ENCODE assay signal across 13 cellular contexts in the genomic region with DNA sequence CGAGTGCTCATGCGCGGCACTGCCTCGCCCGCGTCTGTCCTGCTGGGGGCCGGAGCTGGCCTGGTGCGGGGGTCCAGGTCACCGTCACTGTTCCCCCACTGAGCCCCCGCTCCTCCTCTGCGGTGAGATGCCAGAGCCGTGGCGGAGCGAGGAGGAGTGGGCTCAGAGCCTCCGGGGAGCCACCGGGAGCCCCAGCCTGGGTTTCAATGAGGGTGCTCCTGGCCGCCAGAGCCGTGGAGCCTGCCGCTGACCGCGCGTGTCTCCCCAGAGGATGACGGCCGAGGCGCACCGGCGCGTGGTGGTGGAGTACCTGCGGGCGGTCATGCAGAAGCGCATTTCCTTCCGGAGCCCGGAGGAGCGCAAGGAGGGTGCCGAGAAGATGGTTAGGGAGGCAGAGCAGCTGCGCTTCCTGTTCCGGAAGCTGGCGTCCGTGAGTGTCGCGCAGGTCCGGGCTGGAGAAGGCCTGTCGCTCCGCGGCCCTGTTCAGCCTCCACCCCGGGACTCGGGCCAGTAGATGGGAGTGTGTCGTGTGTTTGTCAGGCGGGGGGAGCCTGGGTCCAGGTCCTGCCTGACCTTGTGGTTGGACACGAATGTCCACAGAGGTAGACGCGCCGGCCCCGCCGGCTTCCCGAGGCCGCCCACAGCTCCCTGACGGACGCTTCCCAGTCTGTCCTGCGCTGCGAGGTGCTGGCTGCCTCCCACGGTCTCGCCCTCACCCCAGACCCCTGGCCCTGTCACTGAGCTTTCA. TPM values are rescaled to one million over a fixed set of nuclear protein-coding genes. Genes with fewer than 3 reads are reported as not detected.
DNase-seq lines count a peak whose midpoint lies in the region; ATAC-seq, FAIRE-seq and TF ChIP-seq lines count a peak whose summit lies in the region.
"Had no signal": no experiment of that assay in that cellular context is flagged by ENCODE, and none has a peak within 500 bp of the region (broad histone marks: within the 10 kb centered on the region; RNA-seq: fewer than 3 reads in every experiment).

No MANE protein-coding gene starts in this region.

- H3K36me3 ChIP-seq in BLaER1, result peaks cover 84% of the 10 kb centered on the region
- H3K36me3 ChIP-seq in CD4-positive, alpha-beta memory T cell (ENCODE audit: insufficient read depth, low read length), result peaks cover 25% of the 10 kb centered on the region
- H3K36me3 ChIP-seq in endodermal cell (ENCODE audit: control insufficient read depth, insufficient read depth, low read length), result peaks cover 10% of the 10 kb centered on the region
- peaks cover 0 to 30% (median 0%) of the 10 kb centered on the region in 3 donors for H3K36me3 ChIP-seq in pancreas

- ATAC-seq in pancreas, result no peak
- no peak for ATAC-seq in GM19023 (IDR thresholded peaks at IDR 0.05; ENCODE audit: unreplicated experiment)

- peaks cover 19% of the 10 kb centered on the region for H3K4me1 ChIP-seq in BLaER1
- H3K4me1 ChIP-seq in CD4-positive, alpha-beta memory T cell (ENCODE audit: insufficient read depth, low read length), result peaks cover 17% of the 10 kb centered on the region
- no peaks in the 10 kb centered on the region for H3K4me1 ChIP-seq in endodermal cell (ENCODE audit: control insufficient read depth, insufficient read depth, low read length)
- no peaks in the 10 kb centered on the region for H3K4me1 ChIP-seq in pancreas

- H3K27me3 ChIP-seq in BLaER1 (no peaks in the 10 kb centered on the region), endodermal cell (ENCODE audit: control insufficient read depth, insufficient read depth, low read length, poor library complexity, severe bottlenecking) (no peaks in the 10 kb centered on the region), pancreas (no peaks in the 10 kb centered on the region)
- H3K27me3 ChIP-seq in CD4-positive, alpha-beta memory T cell (ENCODE audit: insufficient read depth, low read length), result no peaks in the 10 kb centered on the region

- H3K4me3 Mint-ChIP-seq in CD4-positive, alpha-beta memory T cell, result no peak overlapping the region
- no peak overlapping the region for H3K4me3 Mint-ChIP-seq in endodermal cell

- H3K9me3 ChIP-seq in BLaER1 (no peaks in the 10 kb centered on the region), endodermal cell (ENCODE audit: control insufficient read depth, low read length) (no peaks in the 10 kb centered on the region), pancreas (no peaks in the 10 kb centered on the region)
- no peaks in the 10 kb centered on the region for H3K9me3 ChIP-seq in CD4-positive, alpha-beta memory T cell (ENCODE audit: control insufficient read depth in 1 of 2, low read length in 2 of 2)

- peaks cover 41% of the 10 kb centered on the region for H4K20me1 ChIP-seq in BLaER1

- intact Hi-C loops in CD4-positive, alpha-beta memory T cell (cut with micrococcal nuclease), result loop anchor here (1.0 kb wide), 1 partner anchor 7 kb away; no protein-coding TSS in a partner anchor
- intact Hi-C loops in pancreas (cut with DNase I), result no loop called here

- peaks cover 0 to 2% (median 0%) of the 10 kb centered on the region in 8 donors for H3K9me3 Mint-ChIP-seq in CD4-positive, alpha-beta memory T cell
- H3K9me3 Mint-ChIP-seq in endodermal cell, result no peaks in the 10 kb centered on the region

- H3K27ac ChIP-seq in BLaER1 (no peak overlapping the region), endodermal cell (ENCODE audit: low read depth, low read length) (no peak overlapping the region), pancreas (no peak overlapping the region)
- peak overlapping the region; percentile 50 for H3K27ac ChIP-seq in CD4-positive, alpha-beta memory T cell (ENCODE audit: low read depth, low read length)

- no peak for FAIRE-seq in pancreas (lab: Jason Lieb, UNC)

- POLR2A ChIA-PET in CD4-positive, alpha-beta memory T cell (lab: Charles Lee; ENCODE audit: partially characterized antibody), result no interaction called here

- TF ChIP-seq CTCF in endodermal cell (conservative IDR thresholded peaks at IDR 0.05), result no peak
- no peak for TF ChIP-seq CTCF in pancreas (IDR thresholded peaks at IDR 0.05)

- DNase-seq in CD4-positive, alpha-beta memory T cell, result no peak
- DNase-seq in endodermal cell (peak; percentile 24), pancreas (peak in 5 of 6 donors; percentile 2 to 75 (median 26)), NCI-H1436 treated with DMSO at 0.1 percent for 48 hours (lab: John Stamatoyannopoulos, UW) (no peak), NCI-H748 (lab: John Stamatoyannopoulos, UW; ENCODE audit: unreplicated experiment) (no peak)
- DNase-seq: activated CD4-positive, alpha-beta T cell treated with anti-CD3 and anti-CD28 coated beads, Interleukin-2, amount 50 U/mL, for 4 hours; dermis blood vessel endothelial cell; erythroblast; mesenchymal stem cell; NCI-H2029 treated with DMSO at 0.1 percent for 48 hours; NCI-H510A treated with DMSO at 0.1 percent for 48 hours had no signal

- WGBS in endodermal cell (ENCODE audit: insufficient coverage in 1 of 2, insufficient read length in 1 of 2), 2 experiments, result 93 to 96% methylated on average over 53 to 63 of the region's 63 CpGs
- WGBS in pancreas, 2 donors, result 93 to 95% methylated on average over 59 to 63 of the region's 63 CpGs

- CTCF ChIA-PET in CD4-positive, alpha-beta memory T cell (lab: Charles Lee; ENCODE audit: partially characterized antibody), result interaction anchor here (2.0 kb wide), 1 partner anchor 18 kb away, joined by 9 read pairs; no protein-coding TSS in a partner anchor

- H3K27ac Mint-ChIP-seq in CD4-positive, alpha-beta memory T cell, result peak overlapping the region in 4 of 7 donors; percentile 18 to 69 (median 35)
- H3K27ac Mint-ChIP-seq in endodermal cell, result no peak overlapping the region

- H3K9ac ChIP-seq in BLaER1, result no peak overlapping the region
- H3K9ac ChIP-seq in endodermal cell (ENCODE audit: extremely low read depth, low read length, poor library complexity, severe bottlenecking), result no peak overlapping the region

- no peaks in the 10 kb centered on the region for H3K27me3 Mint-ChIP-seq in CD4-positive, alpha-beta memory T cell
- no peaks in the 10 kb centered on the region for H3K27me3 Mint-ChIP-seq in endodermal cell (ENCODE audit: insufficient read depth)

- peaks cover 7 to 28% (median 11%) of the 10 kb centered on the region in 4 donors for H3K4me1 Mint-ChIP-seq in CD4-positive, alpha-beta memory T cell
- no peaks in the 10 kb centered on the region for H3K4me1 Mint-ChIP-seq in endodermal cell

- H3K4me3 ChIP-seq in BLaER1 (no peak overlapping the region), endodermal cell (ENCODE audit: low read length) (no peak overlapping the region), pancreas (no peak overlapping the region)
- no peak overlapping the region for H3K4me3 ChIP-seq in CD4-positive, alpha-beta memory T cell (ENCODE audit: low read length in 2 of 2)

- peaks cover 26 to 36% of the 10 kb centered on the region in 2 donors for H3K36me3 Mint-ChIP-seq in CD4-positive, alpha-beta memory T cell
- peaks cover 37% of the 10 kb centered on the region for H3K36me3 Mint-ChIP-seq in endodermal cell (ENCODE audit: low read depth)

- peak overlapping the region; percentile 58 for H3K4me2 ChIP-seq in BLaER1

RNA-seq across cellular contexts. Expression of a gene that starts 22.0 kb away (rescaled TPM):
- total RNA-seq in CD4-positive, alpha-beta memory T cell, result 10 to 100 TPM; 83.0 to 96.1 TPM
- polyA plus RNA-seq in CD4-positive, alpha-beta memory T cell, result 10 to 100 TPM; 32.0 to 42.8 TPM
- total RNA-seq in endodermal cell (10 to 100 TPM; 38.6 to 53.7 TPM), pancreas (10 to 100 TPM; 24.5 to 39.5 (median 38.3) TPM)
- 41.4 TPM for polyA plus RNA-seq in endodermal cell (2013, experiment 1 of 2)
- polyA plus RNA-seq in endodermal cell (2013, experiment 2 of 2), result 38.3 TPM
- 10 to 100 TPM; 64.8 to 71.8 TPM for polyA plus RNA-seq in pancreas

RNA-seq across cellular contexts. Expression of a gene that starts 59.2 kb away (rescaled TPM):
- 1 to 10 TPM; 2.8 to 3.1 TPM for total RNA-seq in CD4-positive, alpha-beta memory T cell
- 1 to 10 TPM; 2.2 to 2.8 TPM for polyA plus RNA-seq in CD4-positive, alpha-beta memory T cell
- 1 to 10 TPM; 1.3 to 1.5 TPM for total RNA-seq in endodermal cell
- 1.5 TPM for polyA plus RNA-seq in endodermal cell (2013, experiment 1 of 2)
- polyA plus RNA-seq in endodermal cell (2013, experiment 2 of 2), result 1.4 TPM
- total RNA-seq in pancreas, result 1 to 10 TPM in 3 of 6 donors, under 1 TPM in 3; 0.60 to 1.2 (median 0.86) TPM
- polyA plus RNA-seq in pancreas, result 1 to 10 TPM in 1 of 2 donors, under 1 TPM in 1; 0.84 to 1.9 TPM

Comparison
In these comparisons a context has a peak if more than half of its experiments do, and no peak if none do; other contexts are left out.
1. DNase-seq: peak in endodermal cell (single experiment) and pancreas (5 of 6); none in CD4-positive, alpha-beta memory T cell (0 of 5), NCI-H1436 treated with DMSO at 0.1 percent for 48 hours (single experiment) and NCI-H748 (single experiment).